In the genomic region with DNA sequence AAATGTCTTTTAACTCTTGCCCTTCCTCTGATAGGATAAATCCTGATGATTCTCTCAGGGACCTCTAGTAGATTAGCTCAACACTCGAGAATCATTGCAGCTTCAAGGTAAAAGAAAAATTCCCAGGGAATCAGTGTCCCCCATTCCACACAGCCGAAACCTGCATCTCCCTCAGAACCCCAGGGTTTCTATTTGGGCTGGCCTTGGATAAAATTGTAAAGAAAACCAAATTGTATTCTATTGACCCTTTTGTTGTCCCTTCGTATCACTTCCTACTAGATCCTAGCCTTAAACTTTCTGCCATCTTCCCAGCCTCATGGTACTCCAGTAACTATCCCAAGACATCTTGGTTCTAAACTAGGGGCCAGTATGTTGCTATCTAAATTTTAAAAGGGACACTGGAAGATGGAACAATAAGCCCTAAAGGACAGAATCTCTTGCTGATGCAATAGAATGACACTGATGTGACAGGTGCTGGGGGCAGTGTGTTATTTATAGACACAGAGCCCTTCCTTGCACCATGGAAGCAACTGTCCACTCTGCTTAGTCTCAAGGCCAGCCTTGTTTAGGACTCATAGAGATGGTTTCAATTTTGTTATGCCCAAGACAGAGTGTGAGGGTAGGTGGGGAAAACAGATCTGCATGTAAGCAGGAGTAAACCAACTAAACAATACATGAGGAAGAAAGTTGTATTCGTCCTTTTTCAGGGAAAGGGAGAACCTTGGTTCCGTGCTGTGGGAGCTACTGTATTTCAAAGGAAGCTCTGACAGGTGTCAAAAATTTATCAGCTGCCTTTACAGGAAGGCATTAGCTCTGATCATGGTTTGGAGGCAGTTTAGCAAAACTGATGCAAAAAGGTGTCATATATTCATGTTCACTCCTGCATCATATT, we compare ENCODE assay signal across 29 cellular contexts. TPM values are rescaled to one million over a fixed set of nuclear protein-coding genes. Genes with fewer than 3 reads are reported as not detected.
DNase-seq lines count a peak whose midpoint lies in the region; ATAC-seq and TF ChIP-seq lines count a peak whose summit lies in the region.
"Had no signal": no experiment of that assay in that cellular context is flagged by ENCODE, and none has a peak within 500 bp of the region (broad histone marks: within the 10 kb centered on the region; RNA-seq: fewer than 3 reads in every experiment).

No MANE protein-coding gene starts in this region.

- peak overlapping the region; percentile 52 for H3K27ac ChIP-seq in left ventricle myocardium inferior (replicated peaks)
- no peak overlapping the region for H3K27ac ChIP-seq in neural progenitor cell
- H3K27ac ChIP-seq: neutrophil had no signal

- H3K4me2 ChIP-seq in neural progenitor cell = no peak overlapping the region

- no peaks in the 10 kb centered on the region for H3F3A ChIP-seq in neural progenitor cell (ENCODE audit: low read depth)

- peaks cover 47% of the 10 kb centered on the region for H3K4me1 ChIP-seq in left ventricle myocardium inferior
- H3K4me1 ChIP-seq in neural progenitor cell = no peaks in the 10 kb centered on the region

- DNase-seq in Right ventricle myocardium inferior (ENCODE audit: missing footprints) = no peak
- DNase-seq in cardiac septum (ENCODE audit: low spot score) = no peak
- DNase-seq in SHP77 (lab: John Stamatoyannopoulos, UW) = peak; percentile 61 to 67
- DNase-seq in left ventricle myocardium inferior = no peak
- DNase-seq in SIG-M5 treated with dmso at 0.1 percent for 504 hours (lab: John Stamatoyannopoulos, UW; ENCODE audit: unreplicated experiment) = no peak
- no peak for DNase-seq in neural progenitor cell (ENCODE audit: low spot score)
- DNase-seq: activated CD4-positive, alpha-beta T cell treated with anti-CD3 and anti-CD28 coated beads for 36 hours; activated CD8-positive, alpha-beta memory T cell treated with anti-CD3 and anti-CD28 coated beads for 24 hours; activated naive CD4-positive, alpha-beta T cell treated with anti-CD3 and anti-CD28 coated beads for 36 hours; activated T-cell treated with anti-CD3 and anti-CD28 coated beads, Interleukin-2, amount 50 U/mL, for 48 hours; DND-41; GOT3; KBM-7; NCI-H1436 treated with DMSO at 0.1 percent for 48 hours; NCI-H526; PC-3 had no signal

- no peaks in the 10 kb centered on the region for H3K27me3 Mint-ChIP-seq in neural progenitor cell (ENCODE audit: insufficient read depth, low read depth)

- intact Hi-C loops in Right ventricle myocardium inferior (cut with DNase I) (no loop called here), cardiac septum (cut with DNase I) (no loop called here), left ventricle myocardium inferior (cut with micrococcal nuclease) (no loop called here)

- H3K9me3 Mint-ChIP-seq in neural progenitor cell = no peaks in the 10 kb centered on the region
- H3K9me3 Mint-ChIP-seq: activated naive CD4-positive, alpha-beta T cell treated with anti-CD3 and anti-CD28 coated beads for 36 hours; dendritic cell treated with granulocyte-macrophage colony-stimulating factor and Interleukin-4, amounts not matched to agents 40 ng/mL and 50 ng/mL, for 4 days; T-helper 1 cell treated with Interleukin-12 subunit alpha and Interleukin-12 subunit beta and Interleukin-4 antibody, amounts not matched to agents 30 μg/mL and 1 μg/mL, for 36 hours had no signal

- H3K27me3 ChIP-seq in left ventricle myocardium inferior (ENCODE audit: low read depth) = no peaks in the 10 kb centered on the region
- no peaks in the 10 kb centered on the region for H3K27me3 ChIP-seq in neural progenitor cell

- no peak overlapping the region for H3K9ac ChIP-seq in neural progenitor cell

- H3K9me3 ChIP-seq in left ventricle myocardium inferior (replicated peaks) = no peaks in the 10 kb centered on the region
- no peaks in the 10 kb centered on the region for H3K9me3 ChIP-seq in neural progenitor cell (ENCODE audit: low read depth)
- H3K9me3 ChIP-seq: neutrophil had no signal

- ATAC-seq in Right ventricle myocardium inferior (peak; percentile 75), HG02763 (IDR thresholded peaks at IDR 0.05; ENCODE audit: unreplicated experiment) (no peak), HG02588 (IDR thresholded peaks at IDR 0.05; ENCODE audit: unreplicated experiment) (no peak)
- ATAC-seq: activated CD4-positive, alpha-beta T cell treated with anti-CD3 and anti-CD28 coated beads for 36 hours; PC-3 had no signal

- H4K20me1 ChIP-seq in neural progenitor cell (ENCODE audit: low read depth) = no peaks in the 10 kb centered on the region

- peaks cover 2% of the 10 kb centered on the region for H3K4me1 Mint-ChIP-seq in neural progenitor cell
- H3K4me1 Mint-ChIP-seq: activated CD4-positive, alpha-beta T cell treated with anti-CD3 and anti-CD28 coated beads for 36 hours; B cell had no signal

- no peak overlapping the region for H3K27ac Mint-ChIP-seq in neural progenitor cell
- H3K27ac Mint-ChIP-seq: activated CD4-positive, alpha-beta T cell treated with anti-CD3 and anti-CD28 coated beads for 36 hours; activated naive CD4-positive, alpha-beta T cell treated with anti-CD3 and anti-CD28 coated beads for 36 hours; B cell; dendritic cell treated with granulocyte-macrophage colony-stimulating factor and Interleukin-4, amounts not matched to agents 40 ng/mL and 50 ng/mL, for 4 days; T-helper 1 cell treated with Interleukin-12 subunit alpha and Interleukin-12 subunit beta and Interleukin-4 antibody, amounts not matched to agents 30 μg/mL and 1 μg/mL, for 36 hours had no signal

- no peak overlapping the region for H2AFZ ChIP-seq in neural progenitor cell (replicated peaks)

- no peak overlapping the region for H3K4me3 ChIP-seq in left ventricle myocardium inferior
- H3K4me3 ChIP-seq in neural progenitor cell = no peak overlapping the region

- H3K36me3 Mint-ChIP-seq in neural progenitor cell = no peaks in the 10 kb centered on the region

- no peak for TF ChIP-seq CTCF in left ventricle myocardium inferior (IDR thresholded peaks at IDR 0.05; ENCODE audit: borderline replicate concordance)
- no peak for TF ChIP-seq CTCF in neural progenitor cell (IDR thresholded peaks at IDR 0.05)

- no peaks in the 10 kb centered on the region for H3K36me3 ChIP-seq in left ventricle myocardium inferior
- no peaks in the 10 kb centered on the region for H3K36me3 ChIP-seq in neural progenitor cell
- H3K36me3 ChIP-seq: neutrophil had no signal

- H3K79me2 ChIP-seq in neural progenitor cell (ENCODE audit: low read depth) = no peaks in the 10 kb centered on the region

- no peak overlapping the region for H3K4me3 Mint-ChIP-seq in neural progenitor cell
- H3K4me3 Mint-ChIP-seq: activated CD4-positive, alpha-beta T cell treated with anti-CD3 and anti-CD28 coated beads for 36 hours; activated naive CD4-positive, alpha-beta T cell treated with anti-CD3 and anti-CD28 coated beads for 36 hours; B cell; dendritic cell treated with granulocyte-macrophage colony-stimulating factor and Interleukin-4, amounts not matched to agents 40 ng/mL and 50 ng/mL, for 4 days; T-helper 1 cell treated with Interleukin-12 subunit alpha and Interleukin-12 subunit beta and Interleukin-4 antibody, amounts not matched to agents 30 μg/mL and 1 μg/mL, for 36 hours had no signal

RNA-seq across cellular contexts. Expression of a gene that starts 7.6 kb away (rescaled TPM):
- 77.3 TPM for total RNA-seq in Right ventricle myocardium inferior
- 20.0 TPM for total RNA-seq in cardiac septum
- 76.8 TPM for total RNA-seq in left ventricle myocardium inferior
- not detected in 2 replicates for total RNA-seq in neural progenitor cell (ENCODE audit: low replicate concordance)
- total RNA-seq: A673; activated CD4-positive, alpha-beta T cell treated with anti-CD3 and anti-CD28 coated beads for 36 hours; activated naive CD4-positive, alpha-beta T cell treated with anti-CD3 and anti-CD28 coated beads for 36 hours; B cell; bronchial epithelial cell; HT1080; lung microvascular endothelial cell; PC-3; pulmonary artery endothelial cell; SK-MEL-5; temporal lobe had no signal

RNA-seq across cellular contexts. Expression of a gene that starts 46.4 kb away (rescaled TPM):
- total RNA-seq in Right ventricle myocardium inferior (492 TPM), cardiac septum (1,161 TPM), left ventricle myocardium inferior (888 TPM), neural progenitor cell (ENCODE audit: low replicate concordance) (not detected in 2 replicates)
- total RNA-seq: A673; activated CD4-positive, alpha-beta T cell treated with anti-CD3 and anti-CD28 coated beads for 36 hours; activated naive CD4-positive, alpha-beta T cell treated with anti-CD3 and anti-CD28 coated beads for 36 hours; B cell; bronchial epithelial cell; HT1080; lung microvascular endothelial cell; PC-3; SK-MEL-5; temporal lobe had no signal

RNA-seq across cellular contexts. Expression of a gene that starts 51.6 kb away (rescaled TPM):
- total RNA-seq in Right ventricle myocardium inferior = 307 TPM
- 210 TPM for total RNA-seq in cardiac septum
- total RNA-seq in left ventricle myocardium inferior = 378 TPM
- total RNA-seq in neural progenitor cell (ENCODE audit: low replicate concordance) = 62.8 and 118 TPM in 2 replicates

Comparison
In these comparisons a context has a peak if more than half of its experiments do, and no peak if none do; other contexts are left out.
1. DNase-seq: peak in SHP77 (2 of 2); none in Right ventricle myocardium inferior (single experiment), cardiac septum (single experiment), left ventricle myocardium inferior (single experiment), SIG-M5 treated with dmso at 0.1 percent for 504 hours (single experiment) and neural progenitor cell (single experiment).
2. RNA of a gene that starts 7.6 kb away (total RNA-seq): 77.3 TPM in Right ventricle myocardium inferior (single experiment), 76.8 TPM in left ventricle myocardium inferior (single experiment) and 20.0 TPM in cardiac septum (single experiment); not detected in neural progenitor cell; every median in the first group is over 10 times any median in the second.
3. RNA of a gene that starts 46.4 kb away (total RNA-seq): 1,161 TPM in cardiac septum (single experiment), 888 TPM in left ventricle myocardium inferior (single experiment) and 492 TPM in Right ventricle myocardium inferior (single experiment); not detected in neural progenitor cell; every median in the first group is over 100 times any median in the second.